10 cellular contexts compared by ENCODE assay signal in genomic region chr16:84806256-84806889, GRCh38. TPM values are rescaled to one million over a fixed set of nuclear protein-coding genes. Genes with fewer than 3 reads are reported as not detected.
DNase-seq lines count a peak whose midpoint lies in the region; ATAC-seq and TF ChIP-seq lines count a peak whose summit lies in the region.
"Had no signal": no experiment of that assay in that cellular context is flagged by ENCODE, and none has a peak within 500 bp of the region (broad histone marks: within the 10 kb centered on the region; RNA-seq: fewer than 3 reads in every experiment).

No MANE protein-coding gene starts in this region.

- H3K4me1 ChIP-seq in transverse colon (peaks cover 0 to 3% (median 0%) of the 10 kb centered on the region in 4 donors), OCI-LY7 (ENCODE audit: insufficient read depth, low read length, poor library complexity, severe bottlenecking) (no peaks in the 10 kb centered on the region)

- no peak overlapping the region for H3K4me3 ChIP-seq in transverse colon
- no peak overlapping the region for H3K4me3 ChIP-seq in OCI-LY7 (ENCODE audit: low read depth, low read length, poor library complexity, severe bottlenecking)

- TF ChIP-seq CTCF in transverse colon (IDR thresholded peaks at IDR 0.05) (no peak), OCI-LY7 (conservative IDR thresholded peaks at IDR 0.05; ENCODE audit: low read length) (no peak)

- H2AFZ ChIP-seq in OCI-LY7 (ENCODE audit: low read length) = no peak overlapping the region

- POLR2A ChIA-PET in OCI-LY7 (lab: Charles Lee) = no interaction called here

- no TSS peak for BruUV-seq in OCI-LY7 (replicated peaks; lab: Mats Ljungman, UMichigan)

- no peaks in the 10 kb centered on the region for H3K36me3 ChIP-seq in transverse colon
- no peaks in the 10 kb centered on the region for H3K36me3 ChIP-seq in OCI-LY7 (ENCODE audit: insufficient read depth, low read length)

- H3K9me3 ChIP-seq in transverse colon (no peaks in the 10 kb centered on the region), OCI-LY7 (ENCODE audit: low read length) (no peaks in the 10 kb centered on the region)

- no peak overlapping the region for H3K27ac Mint-ChIP-seq in activated naive CD4-positive, alpha-beta T cell treated with anti-CD3 and anti-CD28 coated beads, Interleukin-2, amount 10 ng/mL, durations not matched to agents 7 days and 5 days
- H3K27ac Mint-ChIP-seq: natural killer cell had no signal

- no peaks in the 10 kb centered on the region for H3K79me2 ChIP-seq in OCI-LY7 (ENCODE audit: insufficient read depth, low read depth, low read length)

- 55% methylated on average over 25 of the region's 26 CpGs; no CpG with 5 or more reads in 1 of the 2 donors for WGBS in transverse colon (ENCODE audit: low coverage in 1 of 2), 2 donors

- H3K4me2 ChIP-seq in OCI-LY7 (ENCODE audit: low read length) = no peak overlapping the region

- H3K27me3 Mint-ChIP-seq in activated naive CD4-positive, alpha-beta T cell treated with anti-CD3 and anti-CD28 coated beads, Interleukin-2, amount 10 ng/mL, durations not matched to agents 7 days and 5 days = peaks cover 33% of the 10 kb centered on the region

- peak; percentile 32 for DNase-seq in activated naive CD4-positive, alpha-beta T cell treated with anti-CD3 and anti-CD28 coated beads, Interleukin-2, amount 10 ng/mL, durations not matched to agents 7 days and 5 days
- no peak for DNase-seq in activated naive CD4-positive, alpha-beta T cell treated with Interleukin-2 at 50 U/mL for 16 hours
- DNase-seq in SKM-1 treated with dmso at 0.1 percent for 144 hours (lab: John Stamatoyannopoulos, UW; ENCODE audit: unreplicated experiment) (peak; percentile 95), Right ventricle myocardium inferior (ENCODE audit: missing footprints) (peak; percentile 86), transverse colon (no peak), OCI-LY7 (ENCODE audit: low spot score) (no peak)
- DNase-seq: DND-41, natural killer cell had no signal

- ATAC-seq in Right ventricle myocardium inferior (peak; percentile 86), GM19023 (IDR thresholded peaks at IDR 0.05; ENCODE audit: unreplicated experiment) (no peak), GM21447 (IDR thresholded peaks at IDR 0.05; ENCODE audit: unreplicated experiment) (no peak)

- H3K36me3 Mint-ChIP-seq in activated naive CD4-positive, alpha-beta T cell treated with anti-CD3 and anti-CD28 coated beads, Interleukin-2, amount 10 ng/mL, durations not matched to agents 7 days and 5 days = no peaks in the 10 kb centered on the region
- H3K36me3 Mint-ChIP-seq: natural killer cell had no signal

- H3K9me2 ChIP-seq in OCI-LY7 (ENCODE audit: insufficient read depth, low read length) = no peaks in the 10 kb centered on the region

- no peaks in the 10 kb centered on the region for H3K9me3 Mint-ChIP-seq in activated naive CD4-positive, alpha-beta T cell treated with anti-CD3 and anti-CD28 coated beads, Interleukin-2, amount 10 ng/mL, durations not matched to agents 7 days and 5 days
- H3K9me3 Mint-ChIP-seq: natural killer cell had no signal

- H3K27ac ChIP-seq in transverse colon = peak overlapping the region; percentile 37 to 52 (median 38)
- H3K27ac ChIP-seq in OCI-LY7 (ENCODE audit: low read depth, low read length, poor library complexity, severe bottlenecking) = no peak overlapping the region

- no peak overlapping the region for H3K4me3 Mint-ChIP-seq in activated naive CD4-positive, alpha-beta T cell treated with anti-CD3 and anti-CD28 coated beads, Interleukin-2, amount 10 ng/mL, durations not matched to agents 7 days and 5 days
- H3K4me3 Mint-ChIP-seq: natural killer cell had no signal

- intact Hi-C loops in Right ventricle myocardium inferior (cut with DNase I) = no loop called here
- intact Hi-C loops in transverse colon (cut with DNase I; ENCODE audit: low total_unique reads) = no loop called here
- intact Hi-C loops in OCI-LY7 (cut with micrococcal nuclease; ENCODE audit: unreplicated experiment) = no loop called here

- CTCF ChIA-PET in activated naive CD4-positive, alpha-beta T cell treated with anti-CD3 and anti-CD28 coated beads, Interleukin-2, amount 10 ng/mL, durations not matched to agents 7 days and 5 days (lab: Charles Lee) = interaction anchor here (0.6 kb wide), 1 partner anchor 50 kb away, joined by 3 read pairs; no protein-coding TSS in a partner anchor
- CTCF ChIA-PET in OCI-LY7 (lab: Charles Lee; ENCODE audit: unreplicated experiment) = no interaction called here

- no peak for TF ChIP-seq POLR2A in transverse colon (IDR thresholded peaks at IDR 0.05)

- peaks cover 33% of the 10 kb centered on the region for H3K4me1 Mint-ChIP-seq in activated naive CD4-positive, alpha-beta T cell treated with anti-CD3 and anti-CD28 coated beads, Interleukin-2, amount 10 ng/mL, durations not matched to agents 7 days and 5 days

- no peaks in the 10 kb centered on the region for H3K27me3 ChIP-seq in transverse colon

- H4K20me1 ChIP-seq in OCI-LY7 (ENCODE audit: insufficient read depth, low read length) = no peaks in the 10 kb centered on the region

- in situ Hi-C loops in transverse colon (cut with MboI; ENCODE audit: low pct_ligation_motif_present in 1 of 4, low pct_unique_long_range_greater_than_20kb in 1 of 4, low sequenced_read_pairs in 3 of 4) = no loop called here

- TF ChIP-seq EP300 in transverse colon (IDR thresholded peaks at IDR 0.05; ENCODE audit: low read depth) = no peak

RNA-seq across cellular contexts. Expression of gene CRISPLD2, which starts 13.4 kb away (rescaled TPM):
- total RNA-seq in Right ventricle myocardium inferior = 38.1 TPM
- 100 to 1,000 TPM in 1 of 4 donors, 10 to 100 TPM in 3; 53.4 to 326 (median 71.0) TPM for total RNA-seq in transverse colon
- total RNA-seq in OCI-LY7 (2014; rRNA removed; shearing (Covaris generic)) = 0.28 and 0.47 TPM in 2 replicates
- total RNA-seq in OCI-LY7 (2022) = 0.53 and 0.99 TPM in 2 replicates

Comparison
In these comparisons a context has a peak if more than half of its experiments do, and no peak if none do; other contexts are left out.
1. DNase-seq: peak in activated naive CD4-positive, alpha-beta T cell treated with anti-CD3 and anti-CD28 coated beads, Interleukin-2, amount 10 ng/mL, durations not matched to agents 7 days and 5 days (single experiment), SKM-1 treated with dmso at 0.1 percent for 144 hours (single experiment) and Right ventricle myocardium inferior (single experiment); none in activated naive CD4-positive, alpha-beta T cell treated with Interleukin-2 at 50 U/mL for 16 hours (single experiment), transverse colon (single experiment) and OCI-LY7 (single experiment).
2. RNA of gene CRISPLD2, which starts 13.4 kb away (total RNA-seq): 53.4 to 326 TPM in transverse colon and 38.1 TPM in Right ventricle myocardium inferior (single experiment); 0.28 to 0.99 TPM in OCI-LY7; every median in the first group is over 10 times any median in the second.